Comparison of ENCODE assay signal across 2 cellular contexts in genomic region chr19:43340101-43340500, GRCh38. TPM values are rescaled to one million over a fixed set of nuclear protein-coding genes. Genes with fewer than 3 reads are reported as not detected.
"Had no signal": no experiment of that assay in that cellular context is flagged by ENCODE, and none has a peak within 500 bp of the region (broad histone marks: within the 10 kb centered on the region; RNA-seq: fewer than 3 reads in every experiment).

No MANE protein-coding gene starts in this region.

RNA-seq across cellular contexts. Expression of gene CD177, which starts 13.4 kb away (rescaled TPM):
- total RNA-seq: LHCN-M2, NCI-H460 had no signal
